Comparison of ENCODE assay signal across 8 cellular contexts in the genomic region with DNA sequence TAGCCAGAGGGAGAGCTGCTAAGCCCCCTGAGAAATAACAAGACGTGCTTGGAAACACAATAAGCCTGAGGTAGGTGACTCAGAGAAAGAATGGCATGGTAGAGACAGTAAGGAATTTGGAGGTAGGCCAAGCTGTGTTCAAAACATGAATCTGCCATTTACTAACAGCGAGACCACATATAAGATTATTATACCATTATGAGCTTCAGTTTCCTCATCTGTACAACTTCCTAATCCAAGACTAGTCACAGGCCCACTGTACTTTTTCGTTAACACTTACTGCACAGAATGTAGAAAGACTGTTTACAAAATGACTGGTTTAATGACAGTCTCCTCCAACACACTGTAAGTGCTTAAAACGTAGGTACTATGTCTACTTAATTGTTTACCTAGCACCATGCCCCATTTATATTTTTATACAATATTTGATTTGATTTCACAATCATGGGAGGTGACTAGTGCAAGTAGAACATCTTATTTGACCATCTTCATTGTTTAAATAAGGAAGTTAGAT. TPM values are rescaled to one million over a fixed set of nuclear protein-coding genes. Genes with fewer than 3 reads are reported as not detected.
A peak's percentile ranks its signal among the peaks of the same experiment; 100 is the strongest.
DNase-seq lines count a peak whose midpoint lies in the region; ATAC-seq and TF ChIP-seq lines count a peak whose summit lies in the region.

No MANE protein-coding gene starts in this region.

- no peaks in the 10 kb centered on the region for H3K9me3 Mint-ChIP-seq in CD4-positive, alpha-beta memory T cell
- no peaks in the 10 kb centered on the region for H3K9me3 Mint-ChIP-seq in endodermal cell

- H3K9me3 ChIP-seq in CD4-positive, alpha-beta memory T cell (ENCODE audit: control insufficient read depth in 1 of 2, low read length in 2 of 2) = no peaks in the 10 kb centered on the region
- no peaks in the 10 kb centered on the region for H3K9me3 ChIP-seq in endodermal cell (ENCODE audit: control insufficient read depth, low read length)

- POLR2A ChIA-PET in CD4-positive, alpha-beta memory T cell (lab: Charles Lee; ENCODE audit: partially characterized antibody) = no interaction called here

- TF ChIP-seq CTCF in endodermal cell (conservative IDR thresholded peaks at IDR 0.05) = no peak

- WGBS in endodermal cell (ENCODE audit: insufficient coverage in 1 of 2, insufficient read length in 1 of 2), 2 experiments = 87 to 89% methylated on average over 2 to 4 of the region's 4 CpGs

- H3K27ac Mint-ChIP-seq in CD4-positive, alpha-beta memory T cell = peak overlapping the region in 4 of 7 donors; percentile 3 to 77 (median 10)
- peak overlapping the region; percentile 90 for H3K27ac Mint-ChIP-seq in endodermal cell

- ATAC-seq in HG03571 (IDR thresholded peaks at IDR 0.05; ENCODE audit: unreplicated experiment) = no peak
- no peak for ATAC-seq in GM21529 (IDR thresholded peaks at IDR 0.05; ENCODE audit: unreplicated experiment)

- peaks cover 16% of the 10 kb centered on the region for H3K4me1 ChIP-seq in CD4-positive, alpha-beta memory T cell (ENCODE audit: insufficient read depth, low read length)
- no peaks in the 10 kb centered on the region for H3K4me1 ChIP-seq in endodermal cell (ENCODE audit: control insufficient read depth, insufficient read depth, low read length)

- H3K4me3 Mint-ChIP-seq in CD4-positive, alpha-beta memory T cell = no peak overlapping the region
- no peak overlapping the region for H3K4me3 Mint-ChIP-seq in endodermal cell

- no peak overlapping the region for H3K27ac ChIP-seq in CD4-positive, alpha-beta memory T cell (ENCODE audit: low read depth, low read length)
- no peak overlapping the region for H3K27ac ChIP-seq in endodermal cell (ENCODE audit: low read depth, low read length)

- DNase-seq in CD4-positive, alpha-beta memory T cell = no peak
- DNase-seq in NCI-H774 (lab: John Stamatoyannopoulos, UW) (peak; percentile 17), endodermal cell (no peak), non-pigmented ciliary epithelial cell (ENCODE audit: low read depth) (peak; percentile 91), midbrain (lab: John Stamatoyannopoulos, UW) (no peak)
- DNase-seq in activated T-cell treated with anti-CD3 and anti-CD28 coated beads, Interleukin-2, amount 50 U/mL, for 1 hour = no peak

- no peaks in the 10 kb centered on the region for H3K27me3 ChIP-seq in CD4-positive, alpha-beta memory T cell (ENCODE audit: insufficient read depth, low read length)
- H3K27me3 ChIP-seq in endodermal cell (ENCODE audit: control insufficient read depth, insufficient read depth, low read length, poor library complexity, severe bottlenecking) = no peaks in the 10 kb centered on the region

- intact Hi-C loops in CD4-positive, alpha-beta memory T cell (cut with micrococcal nuclease) = no loop called here

- peak overlapping the region; percentile 9 for H3K9ac ChIP-seq in endodermal cell (ENCODE audit: extremely low read depth, low read length, poor library complexity, severe bottlenecking)

- no peaks in the 10 kb centered on the region for H3K27me3 Mint-ChIP-seq in CD4-positive, alpha-beta memory T cell
- no peaks in the 10 kb centered on the region for H3K27me3 Mint-ChIP-seq in endodermal cell (ENCODE audit: insufficient read depth)

- no peak overlapping the region for H3K4me3 ChIP-seq in CD4-positive, alpha-beta memory T cell (ENCODE audit: low read length in 2 of 2)
- H3K4me3 ChIP-seq in endodermal cell (ENCODE audit: low read length) = no peak overlapping the region

- CTCF ChIA-PET in CD4-positive, alpha-beta memory T cell (lab: Charles Lee; ENCODE audit: partially characterized antibody) = no interaction called here

- H3K36me3 Mint-ChIP-seq in CD4-positive, alpha-beta memory T cell = peaks cover 23 to 54% of the 10 kb centered on the region in 2 donors
- H3K36me3 Mint-ChIP-seq in endodermal cell (ENCODE audit: low read depth) = peaks cover 20% of the 10 kb centered on the region

- peaks cover 12 to 42% (median 26%) of the 10 kb centered on the region in 4 donors for H3K4me1 Mint-ChIP-seq in CD4-positive, alpha-beta memory T cell
- H3K4me1 Mint-ChIP-seq in endodermal cell = peaks cover 10% of the 10 kb centered on the region

- peaks cover 13% of the 10 kb centered on the region for H3K36me3 ChIP-seq in CD4-positive, alpha-beta memory T cell (ENCODE audit: insufficient read depth, low read length)
- H3K36me3 ChIP-seq in endodermal cell (ENCODE audit: control insufficient read depth, insufficient read depth, low read length) = peaks cover 4% of the 10 kb centered on the region

RNA-seq across cellular contexts. Expression of a gene that starts 25.7 kb away (rescaled TPM):
- 10 to 100 TPM; 95.6 to 97.1 TPM for total RNA-seq in CD4-positive, alpha-beta memory T cell
- 10 to 100 TPM; 12.7 to 13.7 TPM for polyA plus RNA-seq in CD4-positive, alpha-beta memory T cell
- 10 to 100 TPM; 18.6 to 27.8 TPM for total RNA-seq in endodermal cell
- 18.2 TPM for polyA plus RNA-seq in endodermal cell (2013, experiment 1 of 2)
- polyA plus RNA-seq in endodermal cell (2013, experiment 2 of 2) = 17.5 TPM

Comparison
In these comparisons a context has a peak if more than half of its experiments do, and no peak if none do; other contexts are left out.
1. DNase-seq: peak in NCI-H774 (single experiment) and non-pigmented ciliary epithelial cell (single experiment); none in CD4-positive, alpha-beta memory T cell (0 of 5), endodermal cell (single experiment), activated T-cell treated with anti-CD3 and anti-CD28 coated beads, Interleukin-2, amount 50 U/mL, for 1 hour (single experiment) and midbrain (single experiment).